In the genomic region with DNA sequence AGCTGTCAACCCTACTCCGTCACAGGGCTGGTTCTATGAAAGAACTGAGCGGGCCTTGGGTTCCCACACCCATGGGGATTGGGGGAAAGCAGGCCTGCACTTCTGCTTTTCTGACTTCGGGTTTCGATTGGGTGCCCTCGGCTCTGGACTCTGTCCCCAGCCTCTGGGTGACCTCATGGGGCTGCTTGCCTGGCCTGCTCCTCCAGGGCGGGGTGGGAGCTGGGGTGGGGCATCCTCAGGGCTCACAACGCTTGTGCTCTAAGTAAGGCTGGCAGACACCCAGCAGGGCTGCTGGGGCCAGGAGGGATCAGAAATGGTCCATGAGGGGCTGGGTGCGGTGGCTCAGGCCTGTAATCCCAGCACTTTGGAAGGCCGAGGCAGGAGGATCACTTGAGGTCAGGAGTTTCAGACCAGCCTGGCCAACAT, we compare ENCODE assay signal across 1 cellular context.
TF ChIP-seq lines count a peak whose summit lies in the region.

No MANE protein-coding gene starts in this region.

TF ChIP-seq in HepG2, 621 proteins besides CTCF, POLR2A, EP300 and RAD21 (continued from another document and continues in another):
- TF ChIP-seq, protein P1, sequence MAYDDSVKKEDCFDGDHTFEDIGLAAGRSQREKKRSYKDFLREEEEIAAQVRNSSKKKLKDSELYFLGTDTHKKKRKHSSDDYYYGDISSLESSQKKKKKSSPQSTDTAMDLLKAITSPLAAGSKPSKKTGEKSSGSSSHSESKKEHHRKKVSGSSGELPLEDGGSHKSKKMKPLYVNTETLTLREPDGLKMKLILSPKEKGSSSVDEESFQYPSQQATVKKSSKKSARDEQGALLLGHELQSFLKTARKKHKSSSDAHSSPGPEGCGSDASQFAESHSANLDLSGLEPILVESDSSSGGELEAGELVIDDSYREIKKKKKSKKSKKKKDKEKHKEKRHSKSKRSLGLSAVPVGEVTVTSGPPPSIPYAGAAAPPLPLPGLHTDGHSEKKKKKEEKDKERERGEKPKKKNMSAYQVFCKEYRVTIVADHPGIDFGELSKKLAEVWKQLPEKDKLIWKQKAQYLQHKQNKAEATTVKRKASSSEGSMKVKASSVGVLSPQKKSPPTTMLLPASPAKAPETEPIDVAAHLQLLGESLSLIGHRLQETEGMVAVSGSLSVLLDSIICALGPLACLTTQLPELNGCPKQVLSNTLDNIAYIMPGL (CRISPR knock-in tag; IDR thresholded peaks at IDR 0.05; ENCODE audit: borderline replicate concordance in 1 of 2, low read depth in 1 of 2): no peak
- no peak for TF ChIP-seq ZBTB8A (CRISPR knock-in tag; IDR thresholded peaks at IDR 0.05; ENCODE audit: borderline replicate concordance, low read depth)
- TF ChIP-seq ZNF629 (CRISPR knock-in tag; conservative IDR thresholded peaks at IDR 0.05): no peak
- TF ChIP-seq, protein P2, sequence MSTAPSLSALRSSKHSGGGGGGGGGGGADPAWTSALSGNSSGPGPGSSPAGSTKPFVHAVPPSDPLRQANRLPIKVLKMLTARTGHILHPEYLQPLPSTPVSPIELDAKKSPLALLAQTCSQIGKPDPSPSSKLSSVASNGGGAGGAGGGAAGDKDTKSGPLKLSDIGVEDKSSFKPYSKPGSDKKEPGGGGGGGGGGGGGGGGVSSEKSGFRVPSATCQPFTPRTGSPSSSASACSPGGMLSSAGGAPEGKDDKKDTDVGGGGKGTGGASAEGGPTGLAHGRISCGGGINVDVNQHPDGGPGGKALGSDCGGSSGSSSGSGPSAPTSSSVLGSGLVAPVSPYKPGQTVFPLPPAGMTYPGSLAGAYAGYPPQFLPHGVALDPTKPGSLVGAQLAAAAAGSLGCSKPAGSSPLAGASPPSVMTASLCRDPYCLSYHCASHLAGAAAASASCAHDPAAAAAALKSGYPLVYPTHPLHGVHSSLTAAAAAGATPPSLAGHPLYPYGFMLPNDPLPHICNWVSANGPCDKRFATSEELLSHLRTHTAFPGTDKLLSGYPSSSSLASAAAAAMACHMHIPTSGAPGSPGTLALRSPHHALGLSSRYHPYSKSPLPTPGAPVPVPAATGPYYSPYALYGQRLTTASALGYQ (CRISPR knock-in tag; IDR thresholded peaks at IDR 0.05): no peak
- TF ChIP-seq KDM5B (CRISPR knock-in tag; IDR thresholded peaks at IDR 0.05; ENCODE audit: borderline replicate concordance): peak; percentile 39; the same call in 1 of the 2 replicates
- no peak for TF ChIP-seq RBM22 (optimal IDR thresholded peaks at IDR 0.05; ENCODE audit: low read length)
- TF ChIP-seq KLF12 (CRISPR knock-in tag; IDR thresholded peaks at IDR 0.05; ENCODE audit: borderline replicate concordance): no peak
- TF ChIP-seq, protein P3, sequence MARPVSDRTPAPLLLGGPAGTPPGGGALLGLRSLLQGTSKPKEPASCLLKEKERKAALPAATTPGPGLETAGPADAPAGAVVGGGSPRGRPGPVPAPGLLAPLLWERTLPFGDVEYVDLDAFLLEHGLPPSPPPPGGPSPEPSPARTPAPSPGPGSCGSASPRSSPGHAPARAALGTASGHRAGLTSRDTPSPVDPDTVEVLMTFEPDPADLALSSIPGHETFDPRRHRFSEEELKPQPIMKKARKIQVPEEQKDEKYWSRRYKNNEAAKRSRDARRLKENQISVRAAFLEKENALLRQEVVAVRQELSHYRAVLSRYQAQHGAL (CRISPR knock-in tag; IDR thresholded peaks at IDR 0.05; ENCODE audit: not compliant biosample characterization): no peak
- TF ChIP-seq SOX13 (IDR thresholded peaks at IDR 0.05): no peak
- no peak for TF ChIP-seq SOX13 (CRISPR knock-in tag; conservative IDR thresholded peaks at IDR 0.05 in 1 of 2, IDR thresholded peaks at IDR 0.05 in 1 of 2)
- no peak for TF ChIP-seq KDM6A (CRISPR knock-in tag; IDR thresholded peaks at IDR 0.05; ENCODE audit: low read depth)
- TF ChIP-seq, protein P4, sequence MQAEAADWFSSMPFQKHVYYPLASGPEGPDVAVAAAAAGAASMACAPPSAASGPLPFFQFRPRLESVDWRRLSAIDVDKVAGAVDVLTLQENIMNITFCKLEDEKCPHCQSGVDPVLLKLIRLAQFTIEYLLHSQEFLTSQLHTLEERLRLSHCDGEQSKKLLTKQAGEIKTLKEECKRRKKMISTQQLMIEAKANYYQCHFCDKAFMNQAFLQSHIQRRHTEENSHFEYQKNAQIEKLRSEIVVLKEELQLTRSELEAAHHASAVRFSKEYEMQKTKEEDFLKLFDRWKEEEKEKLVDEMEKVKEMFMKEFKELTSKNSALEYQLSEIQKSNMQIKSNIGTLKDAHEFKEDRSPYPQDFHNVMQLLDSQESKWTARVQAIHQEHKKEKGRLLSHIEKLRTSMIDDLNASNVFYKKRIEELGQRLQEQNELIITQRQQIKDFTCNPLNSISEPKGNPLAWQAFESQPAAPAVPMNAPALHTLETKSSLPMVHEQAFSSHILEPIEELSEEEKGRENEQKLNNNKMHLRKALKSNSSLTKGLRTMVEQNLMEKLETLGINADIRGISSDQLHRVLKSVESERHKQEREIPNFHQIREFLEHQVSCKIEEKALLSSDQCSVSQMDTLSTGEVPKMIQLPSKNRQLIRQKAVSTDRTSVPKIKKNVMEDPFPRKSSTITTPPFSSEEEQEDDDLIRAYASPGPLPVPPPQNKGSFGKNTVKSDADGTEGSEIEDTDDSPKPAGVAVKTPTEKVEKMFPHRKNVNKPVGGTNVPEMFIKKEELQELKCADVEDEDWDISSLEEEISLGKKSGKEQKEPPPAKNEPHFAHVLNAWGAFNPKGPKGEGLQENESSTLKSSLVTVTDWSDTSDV (CRISPR knock-in tag; IDR thresholded peaks at IDR 0.05): 0 out of 2 replicates have a peak, but pooled peaks have one; percentile 4
- no peak for TF ChIP-seq ZNF253 (CRISPR knock-in tag; IDR thresholded peaks at IDR 0.05; ENCODE audit: borderline replicate concordance)
- TF ChIP-seq U2AF1 (optimal IDR thresholded peaks at IDR 0.05; ENCODE audit: low read depth, low read length): no peak
- TF ChIP-seq PTBP1 (IDR thresholded peaks at IDR 0.05; ENCODE audit: low read depth, low read length, poor library complexity, severe bottlenecking): no peak
- no peak for TF ChIP-seq ZNF672 (CRISPR knock-in tag; IDR thresholded peaks at IDR 0.05)
- no peak for TF ChIP-seq MAFF (IDR thresholded peaks at IDR 0.05; ENCODE audit: low read depth, low read length)
- no peak for TF ChIP-seq CHD4 (IDR thresholded peaks at IDR 0.05; ENCODE audit: borderline replicate concordance, low read length)
- TF ChIP-seq ZNF883 (CRISPR knock-in tag; IDR thresholded peaks at IDR 0.05; ENCODE audit: not compliant biosample characterization): no peak
- TF ChIP-seq SRSF4 (IDR thresholded peaks at IDR 0.05; ENCODE audit: low read depth, low read length, poor library complexity, severe bottlenecking): no peak
- peak; percentile 73 for TF ChIP-seq RARA (CRISPR knock-in tag; IDR thresholded peaks at IDR 0.05)
- TF ChIP-seq, protein P5, sequence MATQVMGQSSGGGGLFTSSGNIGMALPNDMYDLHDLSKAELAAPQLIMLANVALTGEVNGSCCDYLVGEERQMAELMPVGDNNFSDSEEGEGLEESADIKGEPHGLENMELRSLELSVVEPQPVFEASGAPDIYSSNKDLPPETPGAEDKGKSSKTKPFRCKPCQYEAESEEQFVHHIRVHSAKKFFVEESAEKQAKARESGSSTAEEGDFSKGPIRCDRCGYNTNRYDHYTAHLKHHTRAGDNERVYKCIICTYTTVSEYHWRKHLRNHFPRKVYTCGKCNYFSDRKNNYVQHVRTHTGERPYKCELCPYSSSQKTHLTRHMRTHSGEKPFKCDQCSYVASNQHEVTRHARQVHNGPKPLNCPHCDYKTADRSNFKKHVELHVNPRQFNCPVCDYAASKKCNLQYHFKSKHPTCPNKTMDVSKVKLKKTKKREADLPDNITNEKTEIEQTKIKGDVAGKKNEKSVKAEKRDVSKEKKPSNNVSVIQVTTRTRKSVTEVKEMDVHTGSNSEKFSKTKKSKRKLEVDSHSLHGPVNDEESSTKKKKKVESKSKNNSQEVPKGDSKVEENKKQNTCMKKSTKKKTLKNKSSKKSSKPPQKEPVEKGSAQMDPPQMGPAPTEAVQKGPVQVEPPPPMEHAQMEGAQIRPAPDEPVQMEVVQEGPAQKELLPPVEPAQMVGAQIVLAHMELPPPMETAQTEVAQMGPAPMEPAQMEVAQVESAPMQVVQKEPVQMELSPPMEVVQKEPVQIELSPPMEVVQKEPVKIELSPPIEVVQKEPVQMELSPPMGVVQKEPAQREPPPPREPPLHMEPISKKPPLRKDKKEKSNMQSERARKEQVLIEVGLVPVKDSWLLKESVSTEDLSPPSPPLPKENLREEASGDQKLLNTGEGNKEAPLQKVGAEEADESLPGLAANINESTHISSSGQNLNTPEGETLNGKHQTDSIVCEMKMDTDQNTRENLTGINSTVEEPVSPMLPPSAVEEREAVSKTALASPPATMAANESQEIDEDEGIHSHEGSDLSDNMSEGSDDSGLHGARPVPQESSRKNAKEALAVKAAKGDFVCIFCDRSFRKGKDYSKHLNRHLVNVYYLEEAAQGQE (IDR thresholded peaks at IDR 0.05; ENCODE audit: borderline replicate concordance in 1 of 2, low read depth in 1 of 2, low read length in 2 of 2): no peak
- TF ChIP-seq ZNF282 (IDR thresholded peaks at IDR 0.05; ENCODE audit: partially characterized antibody): no peak
- no peak for TF ChIP-seq ZIK1 (CRISPR knock-in tag; IDR thresholded peaks at IDR 0.05; ENCODE audit: borderline replicate concordance, low read depth)
- no peak for TF ChIP-seq ZZZ3 (CRISPR knock-in tag; IDR thresholded peaks at IDR 0.05; ENCODE audit: borderline replicate concordance)
- TF ChIP-seq, protein P6, sequence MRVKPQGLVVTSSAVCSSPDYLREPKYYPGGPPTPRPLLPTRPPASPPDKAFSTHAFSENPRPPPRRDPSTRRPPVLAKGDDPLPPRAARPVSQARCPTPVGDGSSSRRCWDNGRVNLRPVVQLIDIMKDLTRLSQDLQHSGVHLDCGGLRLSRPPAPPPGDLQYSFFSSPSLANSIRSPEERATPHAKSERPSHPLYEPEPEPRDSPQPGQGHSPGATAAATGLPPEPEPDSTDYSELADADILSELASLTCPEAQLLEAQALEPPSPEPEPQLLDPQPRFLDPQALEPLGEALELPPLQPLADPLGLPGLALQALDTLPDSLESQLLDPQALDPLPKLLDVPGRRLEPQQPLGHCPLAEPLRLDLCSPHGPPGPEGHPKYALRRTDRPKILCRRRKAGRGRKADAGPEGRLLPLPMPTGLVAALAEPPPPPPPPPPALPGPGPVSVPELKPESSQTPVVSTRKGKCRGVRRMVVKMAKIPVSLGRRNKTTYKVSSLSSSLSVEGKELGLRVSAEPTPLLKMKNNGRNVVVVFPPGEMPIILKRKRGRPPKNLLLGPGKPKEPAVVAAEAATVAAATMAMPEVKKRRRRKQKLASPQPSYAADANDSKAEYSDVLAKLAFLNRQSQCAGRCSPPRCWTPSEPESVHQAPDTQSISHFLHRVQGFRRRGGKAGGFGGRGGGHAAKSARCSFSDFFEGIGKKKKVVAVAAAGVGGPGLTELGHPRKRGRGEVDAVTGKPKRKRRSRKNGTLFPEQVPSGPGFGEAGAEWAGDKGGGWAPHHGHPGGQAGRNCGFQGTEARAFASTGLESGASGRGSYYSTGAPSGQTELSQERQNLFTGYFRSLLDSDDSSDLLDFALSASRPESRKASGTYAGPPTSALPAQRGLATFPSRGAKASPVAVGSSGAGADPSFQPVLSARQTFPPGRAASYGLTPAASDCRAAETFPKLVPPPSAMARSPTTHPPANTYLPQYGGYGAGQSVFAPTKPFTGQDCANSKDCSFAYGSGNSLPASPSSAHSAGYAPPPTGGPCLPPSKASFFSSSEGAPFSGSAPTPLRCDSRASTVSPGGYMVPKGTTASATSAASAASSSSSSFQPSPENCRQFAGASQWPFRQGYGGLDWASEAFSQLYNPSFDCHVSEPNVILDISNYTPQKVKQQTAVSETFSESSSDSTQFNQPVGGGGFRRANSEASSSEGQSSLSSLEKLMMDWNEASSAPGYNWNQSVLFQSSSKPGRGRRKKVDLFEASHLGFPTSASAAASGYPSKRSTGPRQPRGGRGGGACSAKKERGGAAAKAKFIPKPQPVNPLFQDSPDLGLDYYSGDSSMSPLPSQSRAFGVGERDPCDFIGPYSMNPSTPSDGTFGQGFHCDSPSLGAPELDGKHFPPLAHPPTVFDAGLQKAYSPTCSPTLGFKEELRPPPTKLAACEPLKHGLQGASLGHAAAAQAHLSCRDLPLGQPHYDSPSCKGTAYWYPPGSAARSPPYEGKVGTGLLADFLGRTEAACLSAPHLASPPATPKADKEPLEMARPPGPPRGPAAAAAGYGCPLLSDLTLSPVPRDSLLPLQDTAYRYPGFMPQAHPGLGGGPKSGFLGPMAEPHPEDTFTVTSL (CRISPR knock-in tag; IDR thresholded peaks at IDR 0.05; ENCODE audit: borderline replicate concordance): no peak
- no peak for TF ChIP-seq BORCS8-MEF2B (CRISPR knock-in tag; IDR thresholded peaks at IDR 0.05)
- no peak for TF ChIP-seq ZNF530 (CRISPR knock-in tag; IDR thresholded peaks at IDR 0.05; ENCODE audit: low read depth)
- TF ChIP-seq FOSL1 (CRISPR knock-in tag; IDR thresholded peaks at IDR 0.05; ENCODE audit: borderline replicate concordance): no peak
- TF ChIP-seq ZFP41 (CRISPR knock-in tag; IDR thresholded peaks at IDR 0.05; ENCODE audit: borderline replicate concordance): no peak
- TF ChIP-seq ZFP37 (CRISPR knock-in tag; IDR thresholded peaks at IDR 0.05; ENCODE audit: borderline replicate concordance): no peak
- TF ChIP-seq ZFY (CRISPR knock-in tag; IDR thresholded peaks at IDR 0.05): peak; percentile 22; the same call in 1 of the 2 replicates
- TF ChIP-seq, protein P7, sequence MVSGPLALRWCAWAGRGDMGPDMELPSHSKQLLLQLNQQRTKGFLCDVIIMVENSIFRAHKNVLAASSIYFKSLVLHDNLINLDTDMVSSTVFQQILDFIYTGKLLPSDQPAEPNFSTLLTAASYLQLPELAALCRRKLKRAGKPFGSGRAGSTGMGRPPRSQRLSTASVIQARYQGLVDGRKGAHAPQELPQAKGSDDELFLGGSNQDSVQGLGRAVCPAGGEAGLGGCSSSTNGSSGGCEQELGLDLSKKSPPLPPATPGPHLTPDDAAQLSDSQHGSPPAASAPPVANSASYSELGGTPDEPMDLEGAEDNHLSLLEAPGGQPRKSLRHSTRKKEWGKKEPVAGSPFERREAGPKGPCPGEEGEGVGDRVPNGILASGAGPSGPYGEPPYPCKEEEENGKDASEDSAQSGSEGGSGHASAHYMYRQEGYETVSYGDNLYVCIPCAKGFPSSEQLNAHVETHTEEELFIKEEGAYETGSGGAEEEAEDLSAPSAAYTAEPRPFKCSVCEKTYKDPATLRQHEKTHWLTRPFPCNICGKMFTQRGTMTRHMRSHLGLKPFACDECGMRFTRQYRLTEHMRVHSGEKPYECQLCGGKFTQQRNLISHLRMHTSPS (CRISPR knock-in tag; IDR thresholded peaks at IDR 0.05; ENCODE audit: low read depth): no peak
- no peak for TF ChIP-seq NFE2L1 (CRISPR knock-in tag; IDR thresholded peaks at IDR 0.05; ENCODE audit: borderline replicate concordance)
- no peak for TF ChIP-seq ZNF878 (CRISPR knock-in tag; IDR thresholded peaks at IDR 0.05)
- no peak for TF ChIP-seq GFI1 (CRISPR knock-in tag; IDR thresholded peaks at IDR 0.05; ENCODE audit: borderline replicate concordance)
- TF ChIP-seq NFKBIZ (CRISPR knock-in tag; IDR thresholded peaks at IDR 0.05): no peak
- TF ChIP-seq POLR2AphosphoS2 (IDR thresholded peaks at IDR 0.05; ENCODE audit: low read depth, low read length): no peak
- no peak for TF ChIP-seq ZNF431 (CRISPR knock-in tag; IDR thresholded peaks at IDR 0.05; ENCODE audit: borderline replicate concordance, low read depth)
- TF ChIP-seq NR2C2 (CRISPR knock-in tag; IDR thresholded peaks at IDR 0.05; ENCODE audit: borderline replicate concordance): no peak
- TF ChIP-seq, protein P8, sequence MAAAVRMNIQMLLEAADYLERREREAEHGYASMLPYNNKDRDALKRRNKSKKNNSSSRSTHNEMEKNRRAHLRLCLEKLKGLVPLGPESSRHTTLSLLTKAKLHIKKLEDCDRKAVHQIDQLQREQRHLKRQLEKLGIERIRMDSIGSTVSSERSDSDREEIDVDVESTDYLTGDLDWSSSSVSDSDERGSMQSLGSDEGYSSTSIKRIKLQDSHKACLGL (CRISPR knock-in tag; IDR thresholded peaks at IDR 0.05): no peak
- TF ChIP-seq SSRP1 (CRISPR knock-in tag; IDR thresholded peaks at IDR 0.05): no peak
- TF ChIP-seq HNF4A (CRISPR knock-in tag; IDR thresholded peaks at IDR 0.05): peak; percentile 79
- no peak for TF ChIP-seq ZNF572 (CRISPR knock-in tag; IDR thresholded peaks at IDR 0.05)
